Comparison of ENCODE assay signal across 1 cellular context in the genomic region with DNA sequence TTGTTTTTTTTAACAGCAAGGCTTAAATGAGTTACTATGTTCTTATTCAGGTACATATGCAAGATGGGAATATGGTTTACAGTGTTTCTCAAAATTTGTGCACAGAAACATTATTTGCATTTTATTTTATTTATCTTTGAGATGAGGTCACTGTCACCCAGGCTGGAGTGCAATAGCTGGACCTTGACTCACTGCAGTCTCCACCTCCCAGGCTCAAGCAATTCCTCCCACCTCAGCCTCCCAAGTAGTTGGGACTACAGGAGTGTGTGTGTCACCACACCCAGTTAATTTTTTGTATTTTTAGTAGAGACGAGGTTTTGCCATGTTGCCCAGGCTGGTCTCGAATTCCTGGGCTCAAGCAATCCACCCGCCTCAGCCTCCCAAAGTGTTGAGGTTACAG.
TF ChIP-seq lines count a peak whose summit lies in the region.

No MANE protein-coding gene starts in this region.

TF ChIP-seq in HepG2, 621 proteins besides CTCF, POLR2A, EP300 and RAD21:
- TF ChIP-seq ZNF770 (CRISPR knock-in tag; IDR thresholded peaks at IDR 0.05) (peak; percentile 68), FOSL2 (CRISPR knock-in tag; IDR thresholded peaks at IDR 0.05) (peak; percentile 63)
TF ChIP-seq in HepG2: peak in this region for 2; not testable (repeated sequence) for 619.
